In the genomic region with DNA sequence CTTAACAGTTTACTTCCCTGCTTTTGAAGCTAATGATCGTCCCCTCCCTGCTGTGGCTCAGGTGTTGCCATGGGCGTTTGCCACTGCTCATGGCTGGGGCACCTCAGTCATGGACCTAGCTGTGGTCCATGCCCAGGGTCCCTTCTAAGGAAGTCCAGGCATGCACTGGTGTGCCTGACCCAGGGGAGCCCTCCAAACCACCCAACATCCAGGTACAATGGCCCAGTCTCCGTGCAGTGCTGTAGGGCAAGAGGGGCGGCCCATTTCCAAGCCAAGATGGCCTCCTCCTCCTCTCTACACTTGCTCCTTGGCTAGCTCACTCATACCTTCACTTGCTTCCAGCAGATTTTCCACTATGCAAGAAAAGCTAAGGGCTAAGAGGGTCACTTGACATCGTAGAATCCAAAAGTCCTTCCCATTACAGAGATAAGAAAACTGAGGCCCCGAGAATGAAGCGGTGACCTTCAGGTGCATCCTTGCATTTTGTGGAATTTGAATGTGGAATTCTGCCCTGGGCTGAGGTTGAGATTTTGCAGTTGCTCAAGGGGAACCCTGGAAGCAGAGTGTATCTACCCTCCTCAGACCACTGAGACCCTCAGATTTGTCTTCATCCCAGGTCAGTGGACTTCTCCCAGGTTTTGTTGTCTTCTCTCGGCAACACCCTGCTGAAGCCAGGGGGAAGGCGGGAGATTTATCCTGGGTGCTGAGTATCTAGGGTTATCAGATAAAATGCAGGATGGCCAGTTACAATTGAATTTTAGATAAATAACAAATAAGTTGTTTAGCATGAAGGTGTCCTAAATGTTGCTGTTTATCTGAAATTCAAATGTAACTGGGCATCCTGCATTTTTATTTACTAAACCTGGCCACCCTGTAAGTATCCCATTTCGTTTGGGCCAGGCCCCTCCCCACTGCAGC, we compare ENCODE assay signal across 13 cellular contexts. TPM values are rescaled to one million over a fixed set of nuclear protein-coding genes. Genes with fewer than 3 reads are reported as not detected.
DNase-seq lines count a peak whose midpoint lies in the region; ATAC-seq, FAIRE-seq and TF ChIP-seq lines count a peak whose summit lies in the region.
"Had no signal": no experiment of that assay in that cellular context is flagged by ENCODE, and none has a peak within 500 bp of the region (broad histone marks: within the 10 kb centered on the region; RNA-seq: fewer than 3 reads in every experiment).

No MANE protein-coding gene starts in this region.

- TF ChIP-seq CTCF in OCI-LY1 (IDR thresholded peaks at IDR 0.05; ENCODE audit: low read length) = no peak
- no peak for TF ChIP-seq CTCF in pancreas (IDR thresholded peaks at IDR 0.05)

- H2AFZ ChIP-seq in OCI-LY1 (ENCODE audit: low read length) = no peak overlapping the region

- H3K9me3 ChIP-seq in OCI-LY1 (ENCODE audit: low read length) = no peaks in the 10 kb centered on the region
- no peaks in the 10 kb centered on the region for H3K9me3 ChIP-seq in pancreas
- H3K9me3 ChIP-seq: SK-N-SH had no signal

- H3K27ac ChIP-seq in OCI-LY1 (ENCODE audit: low read depth, low read length, poor library complexity, severe bottlenecking) = peak overlapping the region; percentile 93
- H3K27ac ChIP-seq in pancreas = peak overlapping the region; percentile 48 to 69 (median 60)

- no peaks in the 10 kb centered on the region for H3F3A ChIP-seq in OCI-LY1 (ENCODE audit: insufficient read depth, low read length)

- H3K4me1 ChIP-seq in OCI-LY1 (ENCODE audit: insufficient read depth, low read length, severe bottlenecking) (peaks cover 65% of the 10 kb centered on the region), pancreas (peaks cover 22 to 51% (median 29%) of the 10 kb centered on the region in 3 donors)

- intact Hi-C loops in pancreas (cut with DNase I) = no loop called here

- no peaks in the 10 kb centered on the region for H4K20me1 ChIP-seq in OCI-LY1 (ENCODE audit: insufficient read depth, low read length)

- ATAC-seq in activated T-cell treated with anti-CD3 and anti-CD28 coated beads, Interleukin-2, amount 50 U/mL, for 4 hours = peak; percentile 18 to 32
- ATAC-seq in central memory CD8-positive, alpha-beta T cell (replicated peaks; ENCODE audit: extremely low read depth, poor library complexity, severe bottlenecking) = no peak
- ATAC-seq in pancreas = no peak

- 73 to 76% methylated on average over 10 of the region's 10 CpGs for WGBS in pancreas, 2 donors

- no peaks in the 10 kb centered on the region for H3K79me2 ChIP-seq in OCI-LY1 (ENCODE audit: insufficient read depth, low read length)

- H3K9me2 ChIP-seq in OCI-LY1 (ENCODE audit: low read depth, low read length) = no peaks in the 10 kb centered on the region
- H3K9me2 ChIP-seq: SK-N-SH had no signal

- peaks cover 66% of the 10 kb centered on the region for H3K4me1 Mint-ChIP-seq in activated T-cell treated with anti-CD3 and anti-CD28 coated beads, Interleukin-2, amount 50 U/mL, for 4 hours (ENCODE audit: low read depth)
- H3K4me1 Mint-ChIP-seq in central memory CD8-positive, alpha-beta T cell = peaks cover 54% of the 10 kb centered on the region

- no peaks in the 10 kb centered on the region for H3K9me3 Mint-ChIP-seq in activated T-cell treated with anti-CD3 and anti-CD28 coated beads, Interleukin-2, amount 50 U/mL, for 4 hours
- H3K9me3 Mint-ChIP-seq in central memory CD8-positive, alpha-beta T cell = peaks cover 4% of the 10 kb centered on the region
- H3K9me3 Mint-ChIP-seq: endodermal cell, neural crest cell had no signal

- peak overlapping the region; percentile 80 for H3K4me3 Mint-ChIP-seq in activated T-cell treated with anti-CD3 and anti-CD28 coated beads, Interleukin-2, amount 50 U/mL, for 4 hours
- peak overlapping the region; percentile 77 for H3K4me3 Mint-ChIP-seq in central memory CD8-positive, alpha-beta T cell
- H3K4me3 Mint-ChIP-seq: endodermal cell, neural crest cell had no signal

- H3K27me3 ChIP-seq in OCI-LY1 (ENCODE audit: insufficient read depth, low read length) = no peaks in the 10 kb centered on the region
- no peaks in the 10 kb centered on the region for H3K27me3 ChIP-seq in pancreas

- H3K4me2 ChIP-seq in OCI-LY1 (ENCODE audit: low read length) = peak overlapping the region; percentile 57; the same call in 1 of the 2 replicates
- H3K4me2 ChIP-seq: SK-N-SH had no signal

- FAIRE-seq in pancreas (lab: Jason Lieb, UNC) = no peak
- no peak for FAIRE-seq in RCC 7860 (lab: Jason Lieb, UNC)
- FAIRE-seq: astrocyte had no signal

- H3K4me3 ChIP-seq in OCI-LY1 (ENCODE audit: low read depth, low read length, poor library complexity, severe bottlenecking) = peak overlapping the region; percentile 51
- no peak overlapping the region for H3K4me3 ChIP-seq in pancreas
- H3K4me3 ChIP-seq: smooth muscle cell had no signal

- peak overlapping the region; percentile 97 for H3K27ac Mint-ChIP-seq in central memory CD8-positive, alpha-beta T cell (ENCODE audit: low read depth)
- H3K27ac Mint-ChIP-seq: endodermal cell had no signal

- DNase-seq in activated T-cell treated with anti-CD3 and anti-CD28 coated beads, Interleukin-2, amount 50 U/mL, for 4 hours = no peak
- no peak for DNase-seq in activated T-cell treated with anti-CD3 and anti-CD28 coated beads, Interleukin-2, amount 50 U/mL, for 1 hour
- DNase-seq in central memory CD8-positive, alpha-beta T cell (ENCODE audit: low spot score in 2 of 2) = no peak
- peak in 1 of 6 donors; percentile 30 for DNase-seq in pancreas
- DNase-seq in ureter (ENCODE audit: low spot score) = no peak
- no peak for DNase-seq in NOMO-1 treated with DMSO at 0.1 percent for 48 hours (lab: John Stamatoyannopoulos, UW; ENCODE audit: unreplicated experiment)
- DNase-seq in RCC 7860 (ENCODE audit: low spot score) = no peak
- DNase-seq: endodermal cell, SK-N-SH had no signal

- H3K36me3 Mint-ChIP-seq in activated T-cell treated with anti-CD3 and anti-CD28 coated beads, Interleukin-2, amount 50 U/mL, for 4 hours (ENCODE audit: insufficient read depth) = no peaks in the 10 kb centered on the region
- peaks cover 9% of the 10 kb centered on the region for H3K36me3 Mint-ChIP-seq in central memory CD8-positive, alpha-beta T cell (ENCODE audit: insufficient read depth)

- H3K36me3 ChIP-seq in OCI-LY1 (ENCODE audit: insufficient read depth, low read length) = no peaks in the 10 kb centered on the region
- no peaks in the 10 kb centered on the region for H3K36me3 ChIP-seq in pancreas

- peak overlapping the region; percentile 7; the same call in 1 of the 2 replicates for H3K9ac ChIP-seq in OCI-LY1 (ENCODE audit: low read length)
- H3K9ac ChIP-seq: SK-N-SH had no signal

- no peaks in the 10 kb centered on the region for H3K27me3 Mint-ChIP-seq in activated T-cell treated with anti-CD3 and anti-CD28 coated beads, Interleukin-2, amount 50 U/mL, for 4 hours (ENCODE audit: low read depth)
- no peaks in the 10 kb centered on the region for H3K27me3 Mint-ChIP-seq in central memory CD8-positive, alpha-beta T cell

RNA-seq across cellular contexts. Expression of gene FGD2, which starts 42.7 kb away (rescaled TPM):
- 1 to 10 TPM in 2 of 3 donors, under 1 TPM in 1; 0.87 to 1.5 (median 1.1) TPM for total RNA-seq in activated T-cell treated with anti-CD3 and anti-CD28 coated beads, Interleukin-2, amount 50 U/mL, for 4 hours
- total RNA-seq in pancreas (10 to 100 TPM in 1 of 6 donors, 1 to 10 TPM in 4, under 1 TPM in 1; 0.98 to 13.2 (median 3.3) TPM), ureter (32.0 TPM)
- 1 to 10 TPM; 1.7 to 3.2 TPM for polyA plus RNA-seq in pancreas
- total RNA-seq: astrocyte, endodermal cell, neural crest cell, smooth muscle cell had no signal
- polyA plus RNA-seq: SK-N-SH, smooth muscle cell had no signal

Comparison
In these comparisons a context has a peak if more than half of its experiments do, and no peak if none do; other contexts are left out.
1. ATAC-seq: peak in activated T-cell treated with anti-CD3 and anti-CD28 coated beads, Interleukin-2, amount 50 U/mL, for 4 hours (2 of 2); none in central memory CD8-positive, alpha-beta T cell (single experiment) and pancreas (0 of 4).